In genomic region chr12:77049767-77050353, GRCh38 we compare ENCODE assay signal across 8 cellular contexts. TPM values are rescaled to one million over a fixed set of nuclear protein-coding genes. Genes with fewer than 3 reads are reported as not detected.
DNase-seq lines count a peak whose midpoint lies in the region; ATAC-seq and TF ChIP-seq lines count a peak whose summit lies in the region.

No MANE protein-coding gene starts in this region.

- no peaks in the 10 kb centered on the region for H3K27me3 Mint-ChIP-seq in naive B cell

- H3F3A ChIP-seq in Loucy (ENCODE audit: low read depth): no peaks in the 10 kb centered on the region
- no peaks in the 10 kb centered on the region for H3F3A ChIP-seq in PC-9 (ENCODE audit: insufficient read depth, low read depth)

- ATAC-seq in naive B cell (ENCODE audit: low read depth in 2 of 2): peak; percentile 80 to 93

- H3K4me3 ChIP-seq in HFF-Myc (replicated peaks; ENCODE audit: low read depth, low read length) (no peak overlapping the region), Loucy (ENCODE audit: low read length, poor library complexity, severe bottlenecking) (no peak overlapping the region), PC-9 (no peak overlapping the region)

- H3K4me1 ChIP-seq in Loucy (ENCODE audit: insufficient read depth, low read length, poor library complexity, severe bottlenecking): peaks cover 12% of the 10 kb centered on the region
- no peaks in the 10 kb centered on the region for H3K4me1 ChIP-seq in PC-9 (replicated peaks; ENCODE audit: insufficient read depth)

- intact Hi-C loops in PC-9 (cut with micrococcal nuclease; ENCODE audit: unreplicated experiment): loop anchor here (5.0 kb wide), 1 partner anchor 637 kb away; no protein-coding TSS in a partner anchor

- TF ChIP-seq CTCF in GM12873 (IDR thresholded peaks at IDR 0.05; ENCODE audit: insufficient read depth, low read depth, low read length, missing control alignments) (peak; percentile 80), HFF-Myc (IDR thresholded peaks at IDR 0.05; ENCODE audit: low read depth, low read length, missing control alignments) (peak; percentile 61), Loucy (conservative IDR thresholded peaks at IDR 0.05; ENCODE audit: low read length) (peak; percentile 85), PC-9 (conservative IDR thresholded peaks at IDR 0.05) (peak; percentile 87)

- H3K9me2 ChIP-seq in Loucy (replicated peaks; ENCODE audit: low read depth, low read length) (no peaks in the 10 kb centered on the region), PC-9 (ENCODE audit: insufficient read depth) (no peaks in the 10 kb centered on the region)

- BruUV-seq in PC-9 (replicated peaks; lab: Mats Ljungman, UMichigan): no TSS peak

- no peak overlapping the region for H3K9ac ChIP-seq in Loucy (ENCODE audit: low read depth, low read length, poor library complexity, severe bottlenecking)

- H3K27ac Mint-ChIP-seq in naive B cell: peak overlapping the region in 1 of 6 donors; percentile 40

- H3K4me2 ChIP-seq in Loucy (ENCODE audit: low read depth, low read length, poor library complexity, severe bottlenecking) (no peak overlapping the region), PC-9 (no peak overlapping the region)

- DNase-seq in ACHN (peak; percentile 87), HFF-Myc (ENCODE audit: extremely low read depth, low read depth) (peak; percentile 59), PC-9 (peak in 1 of 2 experiments; percentile 56), dermis microvascular lymphatic vessel endothelial cell (ENCODE audit: low read depth in 2 of 2) (peak; percentile 82 to 86), naive B cell (peak; percentile 33), NCI-H128 (lab: John Stamatoyannopoulos, UW; ENCODE audit: unreplicated experiment) (no peak)

- H3K4me3 Mint-ChIP-seq in naive B cell: no peak overlapping the region

- H3K9me3 ChIP-seq in Loucy (ENCODE audit: insufficient read depth, low read depth, low read length) (no peaks in the 10 kb centered on the region), PC-9 (ENCODE audit: insufficient read depth, low read depth) (no peaks in the 10 kb centered on the region)

- H4K20me1 ChIP-seq in Loucy (ENCODE audit: insufficient read depth, low read length, poor library complexity, severe bottlenecking) (no peaks in the 10 kb centered on the region), PC-9 (ENCODE audit: insufficient read depth) (no peaks in the 10 kb centered on the region)

- H3K79me2 ChIP-seq in Loucy (ENCODE audit: insufficient read depth, low read length) (peaks cover 28% of the 10 kb centered on the region), PC-9 (ENCODE audit: low read depth) (no peaks in the 10 kb centered on the region)

- in situ Hi-C loops in ACHN (cut with HindIII; ENCODE audit: low pct_ligation_motif_present, low pct_unique_long_range_greater_than_20kb, low sequenced_read_pairs): no loop called here

- H3K36me3 ChIP-seq in Loucy (ENCODE audit: insufficient read depth, low read length) (peaks cover 66% of the 10 kb centered on the region), PC-9 (ENCODE audit: low read depth) (no peaks in the 10 kb centered on the region; the same call in 1 of the 2 replicates)

- no peaks in the 10 kb centered on the region for H3K4me1 Mint-ChIP-seq in naive B cell

- H3K27ac ChIP-seq in PC-9: no peak overlapping the region

- CTCF ChIA-PET in PC-9 (lab: Charles Lee): interaction anchor here (0.6 kb wide), 1 partner anchor 344 kb away, joined by 3 read pairs; no protein-coding TSS in a partner anchor

- H3K36me3 Mint-ChIP-seq in naive B cell: no peaks in the 10 kb centered on the region

- POLR2A ChIA-PET in PC-9 (lab: Charles Lee; ENCODE audit: unreplicated experiment): no interaction called here

- H3K9me3 Mint-ChIP-seq in naive B cell: no peaks in the 10 kb centered on the region

- no peaks in the 10 kb centered on the region for H3K27me3 ChIP-seq in Loucy (ENCODE audit: insufficient read depth, low read length, poor library complexity, severe bottlenecking)
- H3K27me3 ChIP-seq in PC-9 (ENCODE audit: insufficient read depth, low read depth): no peaks in the 10 kb centered on the region

- H2AFZ ChIP-seq in Loucy (ENCODE audit: low read length) (no peak overlapping the region), PC-9 (no peak overlapping the region)

RNA-seq across cellular contexts. Expression of gene E2F7, which starts 15.5 kb away (rescaled TPM):
- total RNA-seq in PC-9 (2021): 9.8 and 14.6 TPM in 2 replicates
- total RNA-seq in dermis microvascular lymphatic vessel endothelial cell: 4.9 and 7.6 TPM in 2 replicates
- polyA plus RNA-seq in naive B cell (ENCODE audit: low read depth in 6 of 6): not detected
